In genomic region chr1:218498061-218498938, GRCh38 we compare ENCODE assay signal across 1 cellular context.
TF ChIP-seq lines count a peak whose summit lies in the region.

No MANE protein-coding gene starts in this region.

TF ChIP-seq in SK-N-SH treated with all-trans-retinoic acid at 6 μM for 48 hours, 23 proteins besides CTCF, POLR2A, EP300 and RAD21 (continued from another document):
- no peak for TF ChIP-seq TSHZ2 (CRISPR knock-in tag; IDR thresholded peaks at IDR 0.05)
- no peak for TF ChIP-seq BACH2 (CRISPR knock-in tag; IDR thresholded peaks at IDR 0.05; ENCODE audit: borderline replicate concordance)
